In genomic region chr17:40821536-40821935, GRCh38 we compare ENCODE assay signal across 36 cellular contexts. TPM values are rescaled to one million over a fixed set of nuclear protein-coding genes. Genes with fewer than 3 reads are reported as not detected.
"Had no signal": no experiment of that assay in that cellular context is flagged by ENCODE, and none has a peak within 500 bp of the region (broad histone marks: within the 10 kb centered on the region; RNA-seq: fewer than 3 reads in every experiment).

No MANE protein-coding gene starts in this region.

- H3K4me2 ChIP-seq: hepatocyte, neural progenitor cell had no signal

- H3K9ac ChIP-seq: neural progenitor cell had no signal

- H3K9me3 ChIP-seq: body of pancreas, gastroesophageal sphincter, lower lobe of right lung, right lobe of liver, stomach, tibial nerve had no signal

- DNase-seq: activated CD4-positive, alpha-beta T cell treated with anti-CD3 and anti-CD28 coated beads for 1 hour; activated CD4-positive, alpha-beta T cell treated with anti-CD3 and anti-CD28 coated beads, Interleukin-2, amount 10 ng/mL, durations not matched to agents 7 days and 5 days; activated CD8-positive, alpha-beta T cell treated with anti-CD3 and anti-CD28 coated beads for 36 hours; activated naive CD4-positive, alpha-beta T cell; activated T-cell treated with anti-CD3 and anti-CD28 coated beads, Interleukin-2, amount 50 U/mL, for 4 hours; anterior cingulate cortex; body of pancreas; effector memory CD8-positive, alpha-beta T cell; left colon; lower lobe of right lung; mesendoderm; natural killer cell; occipital lobe; right lobe of liver; small intestine; stimulated activated CD4-positive, alpha-beta T cell treated with anti-CD3 and anti-CD28 coated beads, Interleukin-1b, Interleukin-23, amount 100 ng/mL, for 48 hours; stimulated activated CD4-positive, alpha-beta T cell treated with anti-CD3 and anti-CD28 coated beads, Interleukin-4, amount 100 ng/mL, for 4 hours; stimulated activated CD8-positive, alpha-beta memory T cell treated with anti-CD3 and anti-CD28 coated beads, Interleukin-4, amount 100 ng/mL, for 48 hours; stomach had no signal

- H3K4me3 ChIP-seq: body of pancreas, cardiac muscle cell, coronary artery, gastroesophageal sphincter, hepatocyte, lower lobe of right lung, neural progenitor cell, right lobe of liver, stomach, tibial nerve had no signal

- ATAC-seq: activated CD8-positive, alpha-beta T cell treated with anti-CD3 and anti-CD28 coated beads for 36 hours; activated naive CD4-positive, alpha-beta T cell treated with anti-CD3 and anti-CD28 coated beads, Interleukin-2, amount 50 U/mL, for 72 hours; activated T-cell treated with anti-CD3 and anti-CD28 coated beads, Interleukin-2, amount 50 U/mL, for 4 hours; body of pancreas; effector memory CD8-positive, alpha-beta T cell; gastroesophageal sphincter; left colon; natural killer cell; right lobe of liver; stimulated activated memory B cell treated with anti-CD40 and anti-IgM and Interleukin-4, amounts not matched to agents 10 μg/mL and 1 μg/mL and 100 μg/mL, for 72 hours; WTC11 had no signal

- H3K27ac ChIP-seq: body of pancreas, cardiac muscle cell, coronary artery, gastroesophageal sphincter, hepatocyte, lower lobe of right lung, neural progenitor cell, right lobe of liver, stomach, tibial nerve had no signal

- H3K36me3 ChIP-seq: cardiac muscle cell, neural progenitor cell, right lobe of liver had no signal

- H2AFZ ChIP-seq: hepatocyte, neural progenitor cell had no signal

- H3K27me3 ChIP-seq: body of pancreas, gastroesophageal sphincter, hepatocyte, right lobe of liver, stomach, tibial nerve had no signal

RNA-seq across cellular contexts. Expression of gene KRT28, which starts 21.8 kb away (rescaled TPM):
- total RNA-seq: activated CD4-positive, alpha-beta T cell treated with anti-CD3 and anti-CD28 coated beads, Interleukin-2, amount 10 ng/mL, durations not matched to agents 7 days and 5 days; activated CD8-positive, alpha-beta T cell treated with anti-CD3 and anti-CD28 coated beads for 36 hours; activated naive CD4-positive, alpha-beta T cell treated with anti-CD3 and anti-CD28 coated beads, Interleukin-2, amount 50 U/mL, for 72 hours; activated T-cell treated with anti-CD3 and anti-CD28 coated beads, Interleukin-2, amount 50 U/mL, for 4 hours; activated T-helper 2 cell treated with anti-CD3 and anti-CD28 coated beads, Interferon-gamma antibody, Interleukin-2, Interleukin-4, amounts not matched to agents 10 μg/mL and 5 μg/mL and 100 μg/mL, durations not matched to agents 14 hours and 24 hours and 36 hours; body of pancreas; cardiac muscle cell; cerebellum; fibroblast of lung; fibroblast of villous mesenchyme; gastroesophageal sphincter; hepatocyte; left colon; lower lobe of right lung; mononuclear cell; natural killer cell; occipital lobe; right lobe of liver; stomach; tibial nerve; ureter; WTC11 had no signal
- polyA plus RNA-seq: cardiac muscle cell, esophagus, fibroblast of lung, hepatocyte, keratinocyte, small intestine, stomach had no signal

RNA-seq across cellular contexts. Expression of gene KRT27, which starts 39.2 kb away (rescaled TPM):
- total RNA-seq: activated CD4-positive, alpha-beta T cell treated with anti-CD3 and anti-CD28 coated beads, Interleukin-2, amount 10 ng/mL, durations not matched to agents 7 days and 5 days; activated CD8-positive, alpha-beta T cell treated with anti-CD3 and anti-CD28 coated beads for 36 hours; activated naive CD4-positive, alpha-beta T cell treated with anti-CD3 and anti-CD28 coated beads, Interleukin-2, amount 50 U/mL, for 72 hours; activated T-cell treated with anti-CD3 and anti-CD28 coated beads, Interleukin-2, amount 50 U/mL, for 4 hours; activated T-helper 2 cell treated with anti-CD3 and anti-CD28 coated beads, Interferon-gamma antibody, Interleukin-2, Interleukin-4, amounts not matched to agents 10 μg/mL and 5 μg/mL and 100 μg/mL, durations not matched to agents 14 hours and 24 hours and 36 hours; body of pancreas; cardiac muscle cell; fibroblast of lung; fibroblast of villous mesenchyme; gastroesophageal sphincter; hepatocyte; lower lobe of right lung; mononuclear cell; natural killer cell; occipital lobe; right lobe of liver; stomach; tibial nerve; WTC11 had no signal
- polyA plus RNA-seq: cardiac muscle cell, fibroblast of lung, hepatocyte, keratinocyte, stomach had no signal

RNA-seq across cellular contexts. Expression of gene KRT12, which starts 45.5 kb away (rescaled TPM):
- total RNA-seq: activated CD4-positive, alpha-beta T cell treated with anti-CD3 and anti-CD28 coated beads, Interleukin-2, amount 10 ng/mL, durations not matched to agents 7 days and 5 days; activated CD8-positive, alpha-beta T cell treated with anti-CD3 and anti-CD28 coated beads for 36 hours; activated naive CD4-positive, alpha-beta T cell treated with anti-CD3 and anti-CD28 coated beads, Interleukin-2, amount 50 U/mL, for 72 hours; activated T-cell treated with anti-CD3 and anti-CD28 coated beads, Interleukin-2, amount 50 U/mL, for 4 hours; activated T-helper 2 cell treated with anti-CD3 and anti-CD28 coated beads, Interferon-gamma antibody, Interleukin-2, Interleukin-4, amounts not matched to agents 10 μg/mL and 5 μg/mL and 100 μg/mL, durations not matched to agents 14 hours and 24 hours and 36 hours; body of pancreas; cardiac muscle cell; cerebellum; fibroblast of lung; fibroblast of villous mesenchyme; gastroesophageal sphincter; hepatocyte; lower lobe of right lung; mononuclear cell; natural killer cell; occipital lobe; right lobe of liver; tibial nerve; ureter; WTC11 had no signal
- polyA plus RNA-seq: cardiac muscle cell, esophagus, fibroblast of lung, hepatocyte, keratinocyte had no signal

RNA-seq across cellular contexts. Expression of gene KRT26, which starts 49.5 kb away (rescaled TPM):
- total RNA-seq: activated CD4-positive, alpha-beta T cell treated with anti-CD3 and anti-CD28 coated beads, Interleukin-2, amount 10 ng/mL, durations not matched to agents 7 days and 5 days; activated CD8-positive, alpha-beta T cell treated with anti-CD3 and anti-CD28 coated beads for 36 hours; activated naive CD4-positive, alpha-beta T cell treated with anti-CD3 and anti-CD28 coated beads, Interleukin-2, amount 50 U/mL, for 72 hours; activated T-cell treated with anti-CD3 and anti-CD28 coated beads, Interleukin-2, amount 50 U/mL, for 4 hours; activated T-helper 2 cell treated with anti-CD3 and anti-CD28 coated beads, Interferon-gamma antibody, Interleukin-2, Interleukin-4, amounts not matched to agents 10 μg/mL and 5 μg/mL and 100 μg/mL, durations not matched to agents 14 hours and 24 hours and 36 hours; body of pancreas; cardiac muscle cell; cerebellum; fibroblast of lung; fibroblast of villous mesenchyme; gastroesophageal sphincter; hepatocyte; left colon; lower lobe of right lung; mononuclear cell; natural killer cell; occipital lobe; right lobe of liver; stomach; tibial nerve; ureter; WTC11 had no signal
- polyA plus RNA-seq: cardiac muscle cell, esophagus, fibroblast of lung, hepatocyte, keratinocyte, small intestine, stomach had no signal
